ENCODE assay signal across 2 cellular contexts in the genomic region with DNA sequence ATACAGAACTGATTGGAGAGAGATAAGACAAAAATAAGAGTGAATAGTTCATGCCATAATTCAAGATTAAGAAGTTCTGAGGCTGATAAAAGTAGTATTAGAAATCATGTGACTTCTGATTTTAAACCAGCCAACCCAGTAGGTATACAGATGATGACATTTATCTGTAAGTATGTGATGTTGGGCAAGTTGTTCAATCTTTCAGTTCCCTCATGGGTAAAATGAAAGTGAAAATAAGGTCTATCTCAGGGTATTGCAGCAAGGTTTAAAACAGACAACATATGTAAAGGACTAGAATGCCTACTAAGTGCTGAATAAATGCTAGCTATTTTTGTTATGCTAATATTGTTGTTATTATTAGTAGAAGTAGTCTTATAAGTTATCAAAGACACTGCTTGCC.
TF ChIP-seq lines count a peak whose summit lies in the region.

No MANE protein-coding gene starts in this region.

TF ChIP-seq in liver, 16 proteins besides CTCF, POLR2A, EP300 and RAD21:
- TF ChIP-seq HNF4G (IDR thresholded peaks at IDR 0.05) (no peak), ATF3 (IDR thresholded peaks at IDR 0.05) (peak; percentile 25)

TF ChIP-seq in HepG2, 621 proteins besides CTCF, POLR2A, EP300 and RAD21:
- TF ChIP-seq ZNF24 (IDR thresholded peaks at IDR 0.05), result no peak
- no peak for TF ChIP-seq DNMT3B (CRISPR knock-in tag; conservative IDR thresholded peaks at IDR 0.05)
- no peak for TF ChIP-seq NFKBIZ (CRISPR knock-in tag; IDR thresholded peaks at IDR 0.05)
- no peak for TF ChIP-seq ZNF710 (CRISPR knock-in tag; IDR thresholded peaks at IDR 0.05; ENCODE audit: borderline replicate concordance)
TF ChIP-seq in HepG2: peak in this region for 0.
